Comparison of ENCODE assay signal across 8 cellular contexts in the genomic region with DNA sequence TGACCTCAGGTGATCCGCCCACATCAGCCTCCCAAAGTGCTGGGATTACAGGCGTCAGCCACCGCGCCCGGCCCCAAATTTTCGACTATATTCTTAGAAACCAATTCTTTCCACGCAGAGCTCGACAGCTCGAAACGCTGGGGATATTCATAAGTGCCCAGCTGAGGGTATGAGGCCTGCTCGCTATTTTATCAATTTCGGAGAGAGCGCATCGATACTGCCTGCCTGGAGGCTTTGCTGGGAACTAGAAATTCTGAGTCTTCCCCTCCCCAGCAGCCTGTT. TPM values are rescaled to one million over a fixed set of nuclear protein-coding genes. Genes with fewer than 3 reads are reported as not detected.
DNase-seq lines count a peak whose midpoint lies in the region; ATAC-seq and TF ChIP-seq lines count a peak whose summit lies in the region.

No MANE protein-coding gene starts in this region.

- no peaks in the 10 kb centered on the region for H3K27me3 Mint-ChIP-seq in naive B cell

- H3K4me1 ChIP-seq in mammary epithelial cell (ENCODE audit: insufficient read depth, low read length): peaks cover 15% of the 10 kb centered on the region

- H3K36me3 Mint-ChIP-seq in naive B cell: no peaks in the 10 kb centered on the region

- H2AFZ ChIP-seq in mammary epithelial cell (ENCODE audit: low read depth, low read length): peak overlapping the region; percentile 58

- peaks cover 98% of the 10 kb centered on the region for H3K79me2 ChIP-seq in mammary epithelial cell (ENCODE audit: insufficient read depth, low read length)

- H3K9me3 Mint-ChIP-seq in naive B cell: no peaks in the 10 kb centered on the region

- TF ChIP-seq CTCF in AG04450 (IDR thresholded peaks at IDR 0.05; ENCODE audit: low read depth, low read length): no peak
- no peak for TF ChIP-seq CTCF in LNCaP clone FGC (IDR thresholded peaks at IDR 0.05; ENCODE audit: control insufficient read depth, extremely low read depth, insufficient read depth)
- no peak for TF ChIP-seq CTCF in mammary epithelial cell (conservative IDR thresholded peaks at IDR 0.05 in 1 of 2, IDR thresholded peaks at IDR 0.05 in 1 of 2; ENCODE audit: extremely low read depth in 1 of 2, insufficient read depth in 1 of 2, low read depth in 1 of 2, low read length in 2 of 2)

- no peak for DNase-seq in AG04450 (ENCODE audit: low read depth, low spot score)
- no peak for DNase-seq in LNCaP clone FGC (ENCODE audit: low read depth)
- DNase-seq in mammary epithelial cell: no peak
- peak; percentile 1 for DNase-seq in naive B cell
- DNase-seq in HUDEP-2 (lab: John Stamatoyannopoulos, UW; ENCODE audit: unreplicated experiment in 76 of 76): no peak
- no peak for DNase-seq in KBM-7
- no peak for DNase-seq in activated CD4-positive, CD25-positive, alpha-beta regulatory T cell (lab: John Stamatoyannopoulos, UW)

- H3K4me2 ChIP-seq in mammary epithelial cell (ENCODE audit: insufficient read depth, low read depth, low read length): peak overlapping the region; percentile 83

- ATAC-seq in naive B cell (ENCODE audit: low read depth in 2 of 2) (no peak), HG03095 (IDR thresholded peaks at IDR 0.05; ENCODE audit: unreplicated experiment) (no peak)

- POLR2A ChIA-PET in AG04450 (lab: Yijun Ruan, JAX): interaction anchor here (0.6 to 1.9 kb wide), 6 partner anchors 87 to 841 kb away, joined by 3 to 11 read pairs (median 4); partner anchors contain the start of genes CLTC, RPS6KB1 and TUBD1

- H3K27ac Mint-ChIP-seq in naive B cell: peak overlapping the region; percentile 96 to 100 (median 99)

- dilution Hi-C loops in mammary epithelial cell (cut with HindIII; ENCODE audit: low sequenced_read_pairs): loop anchor here (10.0 kb wide), 1 partner anchor 68 kb away; no protein-coding TSS in a partner anchor

- H3K4me3 Mint-ChIP-seq in naive B cell: peak overlapping the region; percentile 87 to 100 (median 98)

- WGBS in mammary epithelial cell (ENCODE audit: low coverage, missing lambda C conversion rate): under 1% methylated on average over 13 of the region's 14 CpGs

- H3K27ac ChIP-seq in AG04450 (ENCODE audit: low read depth, low read length) (peak overlapping the region; percentile 93), mammary epithelial cell (ENCODE audit: insufficient read depth, low read depth, low read length) (peak overlapping the region; percentile 97)

- peaks cover 2% of the 10 kb centered on the region for H4K20me1 ChIP-seq in mammary epithelial cell (ENCODE audit: insufficient read depth, low read length)

- peaks cover 34 to 74% (median 64%) of the 10 kb centered on the region in 3 donors for H3K4me1 Mint-ChIP-seq in naive B cell

- H3K9ac ChIP-seq in mammary epithelial cell (ENCODE audit: insufficient read depth, low read length): peak overlapping the region; percentile 98

- peak overlapping the region; percentile 92 for H3K4me3 ChIP-seq in AG04450 (ENCODE audit: low read depth, low read length)
- H3K4me3 ChIP-seq in LNCaP clone FGC (ENCODE audit: low read depth, low read length): peak overlapping the region; percentile 92
- peak overlapping the region; percentile 83 to 95 (median 88) for H3K4me3 ChIP-seq in mammary epithelial cell (replicated peaks in 1 of 3; ENCODE audit: insufficient read depth in 1 of 3, low read depth in 2 of 3, low read length in 3 of 3)

- in situ Hi-C loops in mammary epithelial cell (cut with MboI; ENCODE audit: low sequenced_read_pairs in 2 of 2): no loop called here
- in situ Hi-C loops in KBM-7 (cut with MboI; ENCODE audit: low pct_unique_long_range_greater_than_20kb, low sequenced_read_pairs): no loop called here

- TSS peak; percentile 82 for BruUV-seq in mammary epithelial cell (replicated peaks; lab: Mats Ljungman, UMichigan)

- CTCF ChIA-PET in AG04450 (lab: Charles Lee) (interaction anchor here (1.0 to 2.7 kb wide), 2 partner anchors 40 to 152 kb away, joined by 5 to 9 read pairs; no protein-coding TSS in a partner anchor), mammary epithelial cell (lab: Charles Lee; ENCODE audit: low non-redundant PET) (no interaction called here)

- H3K9me3 ChIP-seq in AG04450 (ENCODE audit: control insufficient read depth, insufficient read depth, low read length) (no peaks in the 10 kb centered on the region), mammary epithelial cell (replicated peaks; ENCODE audit: insufficient read depth, low read length) (no peaks in the 10 kb centered on the region)

- H3K27me3 ChIP-seq in AG04450 (ENCODE audit: control insufficient read depth, insufficient read depth, low read length) (no peaks in the 10 kb centered on the region), mammary epithelial cell (ENCODE audit: insufficient read depth, low read length) (no peaks in the 10 kb centered on the region)

- H3K36me3 ChIP-seq in mammary epithelial cell (ENCODE audit: insufficient read depth, low read length): no peaks in the 10 kb centered on the region

- intact Hi-C loops in mammary epithelial cell (cut with micrococcal nuclease): loop anchor here (2.0 kb wide), 1 partner anchor 152 kb away; no protein-coding TSS in a partner anchor

RNA-seq across cellular contexts. Expression of gene PTRH2, which starts 0.4 kb away (rescaled TPM):
- polyA plus RNA-seq in AG04450 (2011; rRNA removed) (56.0 and 56.1 TPM in 2 replicates), mammary epithelial cell (76.2 TPM), naive B cell (ENCODE audit: low read depth in 6 of 6) (10 to 100 TPM in 5 of 6 donors, 1 to 10 TPM in 1; 7.0 to 18.6 (median 17.3) TPM)
- 27.4 and 30.8 TPM in 2 replicates for polyA minus RNA-seq in AG04450 (2011; rRNA and poly(A)+ RNA removed)
- total RNA-seq in mammary epithelial cell: 10 to 100 TPM; 23.0 to 37.4 TPM
- 3.1 TPM for polyA minus RNA-seq in mammary epithelial cell

RNA-seq across cellular contexts. Expression of gene VMP1, which starts 0.6 kb away (rescaled TPM):
- polyA plus RNA-seq in AG04450 (2011; rRNA removed): 174 and 196 TPM in 2 replicates
- polyA minus RNA-seq in AG04450 (2011; rRNA and poly(A)+ RNA removed): 301 and 430 TPM in 2 replicates
- 100 to 1,000 TPM; 177 to 211 TPM for total RNA-seq in mammary epithelial cell
- polyA plus RNA-seq in mammary epithelial cell: 44.4 TPM
- 106 TPM for polyA minus RNA-seq in mammary epithelial cell
- polyA plus RNA-seq in naive B cell (ENCODE audit: low read depth in 6 of 6): 10 to 100 TPM; 37.2 to 73.1 (median 45.1) TPM
